1 cellular context compared by ENCODE assay signal in the genomic region with DNA sequence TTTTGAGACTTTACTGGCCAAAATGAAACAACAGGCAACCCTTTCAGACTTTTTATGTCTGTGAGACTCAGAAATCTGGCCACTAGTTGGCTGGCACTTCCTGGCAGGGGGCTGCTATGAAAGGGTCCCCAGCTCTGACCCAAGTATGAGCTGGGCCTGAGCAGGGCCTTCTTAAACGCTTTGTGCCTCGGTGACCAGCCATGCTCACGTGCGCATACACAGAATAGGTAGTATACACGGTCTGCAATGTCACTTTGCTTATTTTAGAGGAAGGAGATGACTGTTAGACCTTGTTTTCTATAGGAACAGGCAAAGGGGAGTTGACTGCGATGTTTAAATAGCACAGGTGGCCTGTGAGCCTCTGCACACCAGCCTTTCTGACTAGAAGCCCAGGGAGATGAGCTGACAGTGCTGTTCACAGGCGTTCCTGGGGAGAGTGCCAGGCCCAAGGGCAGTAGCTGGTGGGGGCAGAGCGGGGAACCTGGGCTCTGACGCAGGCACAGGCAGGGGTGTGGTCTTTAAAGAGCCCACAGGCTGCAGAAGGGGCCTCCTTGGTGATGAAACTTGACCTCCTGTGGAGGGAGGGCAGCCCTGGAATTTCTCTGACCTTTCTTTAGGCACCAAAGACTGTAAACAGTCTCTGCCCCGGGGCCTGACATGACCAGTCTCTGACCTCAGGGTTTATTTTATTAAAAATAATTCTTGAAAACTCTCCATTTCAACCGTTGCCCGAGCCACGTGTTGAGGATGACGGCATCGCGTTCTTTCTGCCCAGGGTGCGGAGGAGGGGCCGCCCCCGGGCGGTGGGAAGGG.
TF ChIP-seq lines count a peak whose summit lies in the region.

No MANE protein-coding gene starts in this region.

TF ChIP-seq in IMR-90, 13 proteins besides CTCF, POLR2A, EP300 and RAD21 (continued from another document):
- TF ChIP-seq, protein P1, sequence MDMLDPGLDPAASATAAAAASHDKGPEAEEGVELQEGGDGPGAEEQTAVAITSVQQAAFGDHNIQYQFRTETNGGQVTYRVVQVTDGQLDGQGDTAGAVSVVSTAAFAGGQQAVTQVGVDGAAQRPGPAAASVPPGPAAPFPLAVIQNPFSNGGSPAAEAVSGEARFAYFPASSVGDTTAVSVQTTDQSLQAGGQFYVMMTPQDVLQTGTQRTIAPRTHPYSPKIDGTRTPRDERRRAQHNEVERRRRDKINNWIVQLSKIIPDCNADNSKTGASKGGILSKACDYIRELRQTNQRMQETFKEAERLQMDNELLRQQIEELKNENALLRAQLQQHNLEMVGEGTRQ (IDR thresholded peaks at IDR 0.05; ENCODE audit: low read depth, low read length): no peak
- TF ChIP-seq SMC3 (IDR thresholded peaks at IDR 0.05; ENCODE audit: low read depth, low read length): no peak
- TF ChIP-seq FOS (IDR thresholded peaks at IDR 0.05; ENCODE audit: low read depth, low read length): no peak
- no peak for TF ChIP-seq MAZ (IDR thresholded peaks at IDR 0.05; ENCODE audit: borderline replicate concordance, low read depth, low read length)
TF ChIP-seq in IMR-90: peak in this region for 0.
